Comparison of ENCODE assay signal across 1 cellular context in the genomic region with DNA sequence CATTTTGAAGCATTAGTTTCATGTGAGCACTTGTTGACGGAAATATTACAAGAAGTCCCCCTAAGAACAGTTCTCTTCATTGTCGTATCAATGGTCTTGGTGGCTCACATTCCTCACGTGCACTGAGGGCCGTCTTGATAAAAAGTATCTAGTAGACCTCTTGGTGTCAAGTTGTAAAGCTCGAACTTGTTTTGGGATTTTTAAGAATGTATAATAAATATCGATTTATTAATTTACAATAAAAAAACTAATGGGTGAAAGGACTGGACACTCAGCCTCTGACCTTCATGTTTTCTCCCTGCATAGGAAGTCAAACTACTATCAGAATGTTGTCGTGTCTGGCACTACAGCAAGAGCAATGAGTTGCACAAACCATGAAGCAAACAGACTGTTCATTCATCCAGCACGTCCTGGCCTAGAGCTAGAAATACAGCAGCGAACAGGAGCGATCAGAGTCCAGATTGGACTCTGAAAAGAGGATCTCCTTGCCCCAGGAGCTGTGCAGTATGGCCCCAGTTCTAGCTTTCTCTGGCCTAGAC.
A peak's percentile ranks its signal among the peaks of the same experiment; 100 is the strongest.
TF ChIP-seq lines count a peak whose summit lies in the region.

No MANE protein-coding gene starts in this region.

TF ChIP-seq in HepG2, 621 proteins besides CTCF, POLR2A, EP300 and RAD21 (continued from another document and continues in another):
- TF ChIP-seq, protein P1, sequence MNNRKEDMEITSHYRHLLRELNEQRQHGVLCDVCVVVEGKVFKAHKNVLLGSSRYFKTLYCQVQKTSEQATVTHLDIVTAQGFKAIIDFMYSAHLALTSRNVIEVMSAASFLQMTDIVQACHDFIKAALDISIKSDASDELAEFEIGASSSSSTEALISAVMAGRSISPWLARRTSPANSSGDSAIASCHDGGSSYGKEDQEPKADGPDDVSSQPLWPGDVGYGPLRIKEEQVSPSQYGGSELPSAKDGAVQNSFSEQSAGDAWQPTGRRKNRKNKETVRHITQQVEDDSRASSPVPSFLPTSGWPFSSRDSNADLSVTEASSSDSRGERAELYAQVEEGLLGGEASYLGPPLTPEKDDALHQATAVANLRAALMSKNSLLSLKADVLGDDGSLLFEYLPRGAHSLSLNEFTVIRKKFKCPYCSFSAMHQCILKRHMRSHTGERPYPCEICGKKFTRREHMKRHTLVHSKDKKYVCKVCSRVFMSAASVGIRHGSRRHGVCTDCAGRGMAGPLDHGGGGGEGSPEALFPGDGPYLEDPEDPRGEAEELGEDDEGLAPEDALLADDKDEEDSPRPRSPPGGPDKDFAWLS (CRISPR knock-in tag; IDR thresholded peaks at IDR 0.05; ENCODE audit: borderline replicate concordance) = no peak
- TF ChIP-seq RXRB (CRISPR knock-in tag; IDR thresholded peaks at IDR 0.05; ENCODE audit: borderline replicate concordance) (peak; percentile 82), ZNF550 (CRISPR knock-in tag; IDR thresholded peaks at IDR 0.05; ENCODE audit: borderline replicate concordance) (no peak), HCFC1 (IDR thresholded peaks at IDR 0.05; ENCODE audit: low read depth, low read length) (no peak), SALL1 (CRISPR knock-in tag; IDR thresholded peaks at IDR 0.05) (peak; percentile 86), ZC3H4 (CRISPR knock-in tag; IDR thresholded peaks at IDR 0.05; ENCODE audit: borderline replicate concordance) (no peak), NFYC (CRISPR knock-in tag; IDR thresholded peaks at IDR 0.05) (no peak), MAF1 (CRISPR knock-in tag; IDR thresholded peaks at IDR 0.05; ENCODE audit: borderline replicate concordance) (no peak), ZFP36L2 (CRISPR knock-in tag; IDR thresholded peaks at IDR 0.05) (no peak), RBM39 (IDR thresholded peaks at IDR 0.05; ENCODE audit: low read depth, low read length, poor library complexity, severe bottlenecking) (no peak), SMAD1 (CRISPR knock-in tag; IDR thresholded peaks at IDR 0.05; ENCODE audit: borderline replicate concordance, low read depth) (no peak), NONO (IDR thresholded peaks at IDR 0.05) (no peak), NONO (CRISPR knock-in tag; conservative IDR thresholded peaks at IDR 0.05) (no peak), JDP2 (CRISPR knock-in tag; IDR thresholded peaks at IDR 0.05; ENCODE audit: borderline replicate concordance) (no peak), IKZF1 (IDR thresholded peaks at IDR 0.05) (no peak), NFKBIZ (CRISPR knock-in tag; IDR thresholded peaks at IDR 0.05) (no peak), ERF (CRISPR knock-in tag; IDR thresholded peaks at IDR 0.05) (peak; percentile 77; the same call in 1 of the 2 replicates), PAF1 (CRISPR knock-in tag; IDR thresholded peaks at IDR 0.05) (no peak), SIN3A (IDR thresholded peaks at IDR 0.05; ENCODE audit: borderline replicate concordance, low read depth, low read length) (no peak), ZNF367 (CRISPR knock-in tag; IDR thresholded peaks at IDR 0.05; ENCODE audit: borderline replicate concordance) (no peak), MAZ (IDR thresholded peaks at IDR 0.05; ENCODE audit: borderline replicate concordance, low read depth, low read length) (no peak), MAZ (CRISPR knock-in tag; IDR thresholded peaks at IDR 0.05; ENCODE audit: low read depth) (no peak), WIZ (CRISPR knock-in tag; IDR thresholded peaks at IDR 0.05) (no peak), ZNF546 (CRISPR knock-in tag; conservative IDR thresholded peaks at IDR 0.05) (no peak), ZBTB42 (CRISPR knock-in tag; IDR thresholded peaks at IDR 0.05) (no peak), DPF2 (CRISPR knock-in tag; IDR thresholded peaks at IDR 0.05; ENCODE audit: borderline replicate concordance, low read depth) (peak; percentile 45; the same call in 1 of the 2 replicates), ZKSCAN1 (IDR thresholded peaks at IDR 0.05; ENCODE audit: low read length) (no peak), MYNN (CRISPR knock-in tag; IDR thresholded peaks at IDR 0.05; ENCODE audit: low read depth) (no peak), CEBPG (CRISPR knock-in tag; IDR thresholded peaks at IDR 0.05) (peak; percentile 93), CEBPB (IDR thresholded peaks at IDR 0.05; ENCODE audit: borderline replicate concordance, low read depth, low read length) (peak; percentile 92), IKZF4 (CRISPR knock-in tag; IDR thresholded peaks at IDR 0.05; ENCODE audit: borderline replicate concordance, low read depth, not compliant biosample characterization) (no peak), ZNF296 (CRISPR knock-in tag; conservative IDR thresholded peaks at IDR 0.05) (no peak), MED13 (CRISPR knock-in tag; IDR thresholded peaks at IDR 0.05) (no peak), SRSF4 (IDR thresholded peaks at IDR 0.05; ENCODE audit: low read depth, low read length, poor library complexity, severe bottlenecking) (no peak), SRF (IDR thresholded peaks at IDR 0.05; ENCODE audit: low read depth, low read length) (no peak), SMAD3 (CRISPR knock-in tag; IDR thresholded peaks at IDR 0.05) (no peak), ONECUT2 (CRISPR knock-in tag; IDR thresholded peaks at IDR 0.05) (no peak), CCDC6 (CRISPR knock-in tag; IDR thresholded peaks at IDR 0.05) (no peak), RFX5 (IDR thresholded peaks at IDR 0.05; ENCODE audit: low read depth, low read length) (no peak), SNAI1 (CRISPR knock-in tag; IDR thresholded peaks at IDR 0.05; ENCODE audit: borderline replicate concordance) (no peak), ATM (IDR thresholded peaks at IDR 0.05; ENCODE audit: borderline replicate concordance) (no peak), GLI4 (CRISPR knock-in tag; IDR thresholded peaks at IDR 0.05; ENCODE audit: borderline replicate concordance) (no peak), NR1H2 (CRISPR knock-in tag; IDR thresholded peaks at IDR 0.05; ENCODE audit: borderline replicate concordance, low read depth) (no peak), PRMT3 (CRISPR knock-in tag; IDR thresholded peaks at IDR 0.05; ENCODE audit: borderline replicate concordance, low read depth) (no peak), ZNF629 (CRISPR knock-in tag; conservative IDR thresholded peaks at IDR 0.05) (0 out of 2 replicates have a peak, but pooled peaks have one; percentile 16), PAWR (CRISPR knock-in tag; IDR thresholded peaks at IDR 0.05; ENCODE audit: borderline replicate concordance) (no peak), ZNF331 (CRISPR knock-in tag; IDR thresholded peaks at IDR 0.05) (peak; percentile 87), ZFP36 (IDR thresholded peaks at IDR 0.05; ENCODE audit: borderline replicate concordance, low read depth, low read length, partially characterized antibody) (no peak), ZNF552 (CRISPR knock-in tag; IDR thresholded peaks at IDR 0.05; ENCODE audit: borderline replicate concordance) (no peak)
- TF ChIP-seq, protein P2, sequence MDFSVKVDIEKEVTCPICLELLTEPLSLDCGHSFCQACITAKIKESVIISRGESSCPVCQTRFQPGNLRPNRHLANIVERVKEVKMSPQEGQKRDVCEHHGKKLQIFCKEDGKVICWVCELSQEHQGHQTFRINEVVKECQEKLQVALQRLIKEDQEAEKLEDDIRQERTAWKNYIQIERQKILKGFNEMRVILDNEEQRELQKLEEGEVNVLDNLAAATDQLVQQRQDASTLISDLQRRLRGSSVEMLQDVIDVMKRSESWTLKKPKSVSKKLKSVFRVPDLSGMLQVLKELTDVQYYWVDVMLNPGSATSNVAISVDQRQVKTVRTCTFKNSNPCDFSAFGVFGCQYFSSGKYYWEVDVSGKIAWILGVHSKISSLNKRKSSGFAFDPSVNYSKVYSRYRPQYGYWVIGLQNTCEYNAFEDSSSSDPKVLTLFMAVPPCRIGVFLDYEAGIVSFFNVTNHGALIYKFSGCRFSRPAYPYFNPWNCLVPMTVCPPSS (IDR thresholded peaks at IDR 0.05) = no peak
- TF ChIP-seq, protein P3, sequence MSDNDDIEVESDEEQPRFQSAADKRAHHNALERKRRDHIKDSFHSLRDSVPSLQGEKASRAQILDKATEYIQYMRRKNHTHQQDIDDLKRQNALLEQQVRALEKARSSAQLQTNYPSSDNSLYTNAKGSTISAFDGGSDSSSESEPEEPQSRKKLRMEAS (IDR thresholded peaks at IDR 0.05) = 0 out of 2 replicates have a peak, but pooled peaks have one; percentile 26
- TF ChIP-seq, protein P4, sequence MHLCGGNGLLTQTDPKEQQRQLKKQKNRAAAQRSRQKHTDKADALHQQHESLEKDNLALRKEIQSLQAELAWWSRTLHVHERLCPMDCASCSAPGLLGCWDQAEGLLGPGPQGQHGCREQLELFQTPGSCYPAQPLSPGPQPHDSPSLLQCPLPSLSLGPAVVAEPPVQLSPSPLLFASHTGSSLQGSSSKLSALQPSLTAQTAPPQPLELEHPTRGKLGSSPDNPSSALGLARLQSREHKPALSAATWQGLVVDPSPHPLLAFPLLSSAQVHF (CRISPR knock-in tag; IDR thresholded peaks at IDR 0.05) = no peak
- TF ChIP-seq, protein P5, sequence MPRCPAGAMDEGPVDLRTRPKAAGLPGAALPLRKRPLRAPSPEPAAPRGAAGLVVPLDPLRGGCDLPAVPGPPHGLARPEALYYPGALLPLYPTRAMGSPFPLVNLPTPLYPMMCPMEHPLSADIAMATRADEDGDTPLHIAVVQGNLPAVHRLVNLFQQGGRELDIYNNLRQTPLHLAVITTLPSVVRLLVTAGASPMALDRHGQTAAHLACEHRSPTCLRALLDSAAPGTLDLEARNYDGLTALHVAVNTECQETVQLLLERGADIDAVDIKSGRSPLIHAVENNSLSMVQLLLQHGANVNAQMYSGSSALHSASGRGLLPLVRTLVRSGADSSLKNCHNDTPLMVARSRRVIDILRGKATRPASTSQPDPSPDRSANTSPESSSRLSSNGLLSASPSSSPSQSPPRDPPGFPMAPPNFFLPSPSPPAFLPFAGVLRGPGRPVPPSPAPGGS (CRISPR knock-in tag; IDR thresholded peaks at IDR 0.05) = no peak
- TF ChIP-seq, protein P6, sequence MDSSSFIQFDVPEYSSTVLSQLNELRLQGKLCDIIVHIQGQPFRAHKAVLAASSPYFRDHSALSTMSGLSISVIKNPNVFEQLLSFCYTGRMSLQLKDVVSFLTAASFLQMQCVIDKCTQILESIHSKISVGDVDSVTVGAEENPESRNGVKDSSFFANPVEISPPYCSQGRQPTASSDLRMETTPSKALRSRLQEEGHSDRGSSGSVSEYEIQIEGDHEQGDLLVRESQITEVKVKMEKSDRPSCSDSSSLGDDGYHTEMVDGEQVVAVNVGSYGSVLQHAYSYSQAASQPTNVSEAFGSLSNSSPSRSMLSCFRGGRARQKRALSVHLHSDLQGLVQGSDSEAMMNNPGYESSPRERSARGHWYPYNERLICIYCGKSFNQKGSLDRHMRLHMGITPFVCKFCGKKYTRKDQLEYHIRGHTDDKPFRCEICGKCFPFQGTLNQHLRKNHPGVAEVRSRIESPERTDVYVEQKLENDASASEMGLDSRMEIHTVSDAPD (CRISPR knock-in tag; IDR thresholded peaks at IDR 0.05) = no peak
- TF ChIP-seq, protein P7, sequence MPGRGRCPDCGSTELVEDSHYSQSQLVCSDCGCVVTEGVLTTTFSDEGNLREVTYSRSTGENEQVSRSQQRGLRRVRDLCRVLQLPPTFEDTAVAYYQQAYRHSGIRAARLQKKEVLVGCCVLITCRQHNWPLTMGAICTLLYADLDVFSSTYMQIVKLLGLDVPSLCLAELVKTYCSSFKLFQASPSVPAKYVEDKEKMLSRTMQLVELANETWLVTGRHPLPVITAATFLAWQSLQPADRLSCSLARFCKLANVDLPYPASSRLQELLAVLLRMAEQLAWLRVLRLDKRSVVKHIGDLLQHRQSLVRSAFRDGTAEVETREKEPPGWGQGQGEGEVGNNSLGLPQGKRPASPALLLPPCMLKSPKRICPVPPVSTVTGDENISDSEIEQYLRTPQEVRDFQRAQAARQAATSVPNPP (CRISPR knock-in tag; IDR thresholded peaks at IDR 0.05) = no peak
- TF ChIP-seq, protein P8, sequence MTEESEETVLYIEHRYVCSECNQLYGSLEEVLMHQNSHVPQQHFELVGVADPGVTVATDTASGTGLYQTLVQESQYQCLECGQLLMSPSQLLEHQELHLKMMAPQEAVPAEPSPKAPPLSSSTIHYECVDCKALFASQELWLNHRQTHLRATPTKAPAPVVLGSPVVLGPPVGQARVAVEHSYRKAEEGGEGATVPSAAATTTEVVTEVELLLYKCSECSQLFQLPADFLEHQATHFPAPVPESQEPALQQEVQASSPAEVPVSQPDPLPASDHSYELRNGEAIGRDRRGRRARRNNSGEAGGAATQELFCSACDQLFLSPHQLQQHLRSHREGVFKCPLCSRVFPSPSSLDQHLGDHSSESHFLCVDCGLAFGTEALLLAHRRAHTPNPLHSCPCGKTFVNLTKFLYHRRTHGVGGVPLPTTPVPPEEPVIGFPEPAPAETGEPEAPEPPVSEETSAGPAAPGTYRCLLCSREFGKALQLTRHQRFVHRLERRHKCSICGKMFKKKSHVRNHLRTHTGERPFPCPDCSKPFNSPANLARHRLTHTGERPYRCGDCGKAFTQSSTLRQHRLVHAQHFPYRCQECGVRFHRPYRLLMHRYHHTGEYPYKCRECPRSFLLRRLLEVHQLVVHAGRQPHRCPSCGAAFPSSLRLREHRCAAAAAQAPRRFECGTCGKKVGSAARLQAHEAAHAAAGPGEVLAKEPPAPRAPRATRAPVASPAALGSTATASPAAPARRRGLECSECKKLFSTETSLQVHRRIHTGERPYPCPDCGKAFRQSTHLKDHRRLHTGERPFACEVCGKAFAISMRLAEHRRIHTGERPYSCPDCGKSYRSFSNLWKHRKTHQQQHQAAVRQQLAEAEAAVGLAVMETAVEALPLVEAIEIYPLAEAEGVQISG (CRISPR knock-in tag; IDR thresholded peaks at IDR 0.05) = no peak
- TF ChIP-seq, protein P9, sequence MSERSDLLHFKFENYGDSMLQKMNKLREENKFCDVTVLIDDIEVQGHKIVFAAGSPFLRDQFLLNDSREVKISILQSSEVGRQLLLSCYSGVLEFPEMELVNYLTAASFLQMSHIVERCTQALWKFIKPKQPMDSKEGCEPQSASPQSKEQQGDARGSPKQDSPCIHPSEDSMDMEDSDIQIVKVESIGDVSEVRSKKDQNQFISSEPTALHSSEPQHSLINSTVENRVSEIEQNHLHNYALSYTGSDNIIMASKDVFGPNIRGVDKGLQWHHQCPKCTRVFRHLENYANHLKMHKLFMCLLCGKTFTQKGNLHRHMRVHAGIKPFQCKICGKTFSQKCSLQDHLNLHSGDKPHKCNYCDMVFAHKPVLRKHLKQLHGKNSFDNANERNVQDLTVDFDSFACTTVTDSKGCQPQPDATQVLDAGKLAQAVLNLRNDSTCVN (CRISPR knock-in tag; IDR thresholded peaks at IDR 0.05; ENCODE audit: borderline replicate concordance) = peak; percentile 93
- TF ChIP-seq, protein P10, sequence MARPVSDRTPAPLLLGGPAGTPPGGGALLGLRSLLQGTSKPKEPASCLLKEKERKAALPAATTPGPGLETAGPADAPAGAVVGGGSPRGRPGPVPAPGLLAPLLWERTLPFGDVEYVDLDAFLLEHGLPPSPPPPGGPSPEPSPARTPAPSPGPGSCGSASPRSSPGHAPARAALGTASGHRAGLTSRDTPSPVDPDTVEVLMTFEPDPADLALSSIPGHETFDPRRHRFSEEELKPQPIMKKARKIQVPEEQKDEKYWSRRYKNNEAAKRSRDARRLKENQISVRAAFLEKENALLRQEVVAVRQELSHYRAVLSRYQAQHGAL (CRISPR knock-in tag; IDR thresholded peaks at IDR 0.05; ENCODE audit: not compliant biosample characterization) = no peak
- TF ChIP-seq, protein P11, sequence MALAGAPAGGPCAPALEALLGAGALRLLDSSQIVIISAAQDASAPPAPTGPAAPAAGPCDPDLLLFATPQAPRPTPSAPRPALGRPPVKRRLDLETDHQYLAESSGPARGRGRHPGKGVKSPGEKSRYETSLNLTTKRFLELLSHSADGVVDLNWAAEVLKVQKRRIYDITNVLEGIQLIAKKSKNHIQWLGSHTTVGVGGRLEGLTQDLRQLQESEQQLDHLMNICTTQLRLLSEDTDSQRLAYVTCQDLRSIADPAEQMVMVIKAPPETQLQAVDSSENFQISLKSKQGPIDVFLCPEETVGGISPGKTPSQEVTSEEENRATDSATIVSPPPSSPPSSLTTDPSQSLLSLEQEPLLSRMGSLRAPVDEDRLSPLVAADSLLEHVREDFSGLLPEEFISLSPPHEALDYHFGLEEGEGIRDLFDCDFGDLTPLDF (CRISPR knock-in tag; IDR thresholded peaks at IDR 0.05) = no peak
